In the genomic region with DNA sequence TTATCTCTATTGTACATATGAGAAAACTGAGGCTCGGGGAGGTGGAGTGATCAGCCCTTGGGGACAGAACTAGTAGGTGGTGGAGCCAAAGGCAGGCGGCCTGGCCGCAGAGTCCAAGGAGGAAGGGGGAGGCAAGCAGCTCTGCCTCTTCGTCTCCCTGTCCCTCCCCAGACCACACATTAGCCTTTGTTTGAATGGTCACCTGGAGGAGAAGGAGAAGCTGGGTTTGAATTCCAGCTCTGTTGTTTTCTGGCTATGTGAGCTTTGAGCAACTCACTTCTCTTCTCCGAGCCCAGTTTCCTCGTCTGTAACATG, we compare ENCODE assay signal across 13 cellular contexts. TPM values are rescaled to one million over a fixed set of nuclear protein-coding genes. Genes with fewer than 3 reads are reported as not detected.
DNase-seq lines count a peak whose midpoint lies in the region; ATAC-seq, FAIRE-seq and TF ChIP-seq lines count a peak whose summit lies in the region.
"Had no signal": no experiment of that assay in that cellular context is flagged by ENCODE, and none has a peak within 500 bp of the region (broad histone marks: within the 10 kb centered on the region; RNA-seq: fewer than 3 reads in every experiment).

No MANE protein-coding gene starts in this region.

- H3K9me3 Mint-ChIP-seq in astrocyte (ENCODE audit: unreplicated experiment), result no peaks in the 10 kb centered on the region
- H3K9me3 Mint-ChIP-seq in stimulated activated memory B cell treated with anti-CD40 and anti-IgM and Interleukin-4, amounts not matched to agents 10 μg/mL and 1 μg/mL and 100 μg/mL, for 72 hours, result no peaks in the 10 kb centered on the region
- H3K9me3 Mint-ChIP-seq in nephron progenitor cell, result no peaks in the 10 kb centered on the region

- no peaks in the 10 kb centered on the region for H3K36me3 Mint-ChIP-seq in astrocyte (ENCODE audit: low read depth, unreplicated experiment)
- H3K36me3 Mint-ChIP-seq in stimulated activated memory B cell treated with anti-CD40 and anti-IgM and Interleukin-4, amounts not matched to agents 10 μg/mL and 1 μg/mL and 100 μg/mL, for 72 hours, result no peaks in the 10 kb centered on the region
- no peaks in the 10 kb centered on the region for H3K36me3 Mint-ChIP-seq in nephron progenitor cell (ENCODE audit: low read depth)

- FAIRE-seq in astrocyte (lab: Jason Lieb, UNC), result no peak

- peaks cover 0 to 22% (median 0%) of the 10 kb centered on the region in 11 experiments; a peak in 5 of 22 replicates for H4K20me1 ChIP-seq in BLaER1 treated with 17β-estradiol and CSF1 and Interleukin-3, amounts not matched to agents 10 nM and 100 nM
- no peaks in the 10 kb centered on the region; the same call in 1 of the 2 replicates for H4K20me1 ChIP-seq in Karpas-422 (ENCODE audit: insufficient read depth, low read depth, low read length)
- no peaks in the 10 kb centered on the region for H4K20me1 ChIP-seq in astrocyte (ENCODE audit: insufficient read depth, low read length)

- peaks cover 64 to 86% (median 73%) of the 10 kb centered on the region in 10 experiments for H3K4me1 ChIP-seq in BLaER1 treated with 17β-estradiol and CSF1 and Interleukin-3, amounts not matched to agents 10 nM and 100 nM
- H3K4me1 ChIP-seq in Karpas-422 (ENCODE audit: low read length), result peaks cover 29% of the 10 kb centered on the region
- peaks cover 13% of the 10 kb centered on the region for H3K4me1 ChIP-seq in astrocyte (ENCODE audit: insufficient read depth, low read length)

- peaks cover 2% of the 10 kb centered on the region for H3K4me1 Mint-ChIP-seq in astrocyte (ENCODE audit: low read depth, unreplicated experiment)
- H3K4me1 Mint-ChIP-seq in stimulated activated memory B cell treated with anti-CD40 and anti-IgM and Interleukin-4, amounts not matched to agents 10 μg/mL and 1 μg/mL and 100 μg/mL, for 72 hours, result peaks cover 44% of the 10 kb centered on the region
- H3K4me1 Mint-ChIP-seq in nephron progenitor cell, result peaks cover 30% of the 10 kb centered on the region

- peaks cover 21% of the 10 kb centered on the region for H3K27me3 Mint-ChIP-seq in astrocyte (ENCODE audit: low read depth, unreplicated experiment)
- no peaks in the 10 kb centered on the region for H3K27me3 Mint-ChIP-seq in stimulated activated memory B cell treated with anti-CD40 and anti-IgM and Interleukin-4, amounts not matched to agents 10 μg/mL and 1 μg/mL and 100 μg/mL, for 72 hours
- peaks cover 22% of the 10 kb centered on the region for H3K27me3 Mint-ChIP-seq in nephron progenitor cell (ENCODE audit: low read depth, poor library complexity)

- H3K79me2 ChIP-seq in Karpas-422 (ENCODE audit: low read length), result no peaks in the 10 kb centered on the region
- no peaks in the 10 kb centered on the region for H3K79me2 ChIP-seq in astrocyte (ENCODE audit: insufficient read depth, low read length)

- no peak for ATAC-seq in stimulated activated memory B cell treated with anti-CD40 and anti-IgM and Interleukin-4, amounts not matched to agents 10 μg/mL and 1 μg/mL and 100 μg/mL, for 72 hours
- no peak for ATAC-seq in GM18861 (IDR thresholded peaks at IDR 0.05; ENCODE audit: unreplicated experiment)

- peaks cover 0 to under 1% (median 0%) of the 10 kb centered on the region in 11 experiments; a peak in 1 of 22 replicates for H3K27me3 ChIP-seq in BLaER1 treated with 17β-estradiol and CSF1 and Interleukin-3, amounts not matched to agents 10 nM and 100 nM
- H3K27me3 ChIP-seq in Karpas-422 (ENCODE audit: low read length) (no peaks in the 10 kb centered on the region), astrocyte (ENCODE audit: insufficient read depth, low read length) (peaks cover 1% of the 10 kb centered on the region)

- H3K27ac ChIP-seq in BLaER1 treated with 17β-estradiol and CSF1 and Interleukin-3, amounts not matched to agents 10 nM and 100 nM, result no peak overlapping the region
- no peak overlapping the region for H3K27ac ChIP-seq in Karpas-422 (ENCODE audit: low read length)
- H3K27ac ChIP-seq in astrocyte (ENCODE audit: low read depth, low read length), result no peak overlapping the region
- H3K27ac ChIP-seq: C4-2B, PC-9 had no signal

- H3K4me2 ChIP-seq in BLaER1 treated with 17β-estradiol and CSF1 and Interleukin-3, amounts not matched to agents 10 nM and 100 nM, result peak overlapping the region; percentile 13 to 89 (median 47)
- H3K4me2 ChIP-seq in Karpas-422 (ENCODE audit: low read depth, low read length, poor library complexity, severe bottlenecking) (peak overlapping the region; percentile 6), astrocyte (ENCODE audit: low read length) (peak overlapping the region; percentile 37)
- H3K4me2 ChIP-seq: PC-9, SK-N-SH had no signal

- H2AFZ ChIP-seq in Karpas-422 (ENCODE audit: low read length) (no peak overlapping the region), astrocyte (ENCODE audit: low read depth, low read length) (no peak overlapping the region)
- H2AFZ ChIP-seq: PC-9 had no signal

- H3K27ac Mint-ChIP-seq in astrocyte (ENCODE audit: unreplicated experiment), result no peak overlapping the region
- H3K27ac Mint-ChIP-seq in stimulated activated memory B cell treated with anti-CD40 and anti-IgM and Interleukin-4, amounts not matched to agents 10 μg/mL and 1 μg/mL and 100 μg/mL, for 72 hours, result peak overlapping the region; percentile 75
- no peak overlapping the region for H3K27ac Mint-ChIP-seq in nephron progenitor cell

- TF ChIP-seq CTCF in astrocyte (IDR thresholded peaks at IDR 0.05; ENCODE audit: insufficient read depth, low read depth, low read length) (no peak), nephron progenitor cell (IDR thresholded peaks at IDR 0.05) (no peak)

- H3K9me2 ChIP-seq in Karpas-422 (replicated peaks; ENCODE audit: insufficient read depth, low read length), result no peaks in the 10 kb centered on the region
- H3K9me2 ChIP-seq: SK-N-SH had no signal

- no peak overlapping the region for H3K4me3 Mint-ChIP-seq in astrocyte (ENCODE audit: unreplicated experiment)
- H3K4me3 Mint-ChIP-seq in stimulated activated memory B cell treated with anti-CD40 and anti-IgM and Interleukin-4, amounts not matched to agents 10 μg/mL and 1 μg/mL and 100 μg/mL, for 72 hours, result no peak overlapping the region
- H3K4me3 Mint-ChIP-seq in nephron progenitor cell, result no peak overlapping the region

- no peaks in the 10 kb centered on the region for H3K9me3 ChIP-seq in BLaER1 treated with 17β-estradiol and CSF1 and Interleukin-3, amounts not matched to agents 10 nM and 100 nM (replicated peaks in 1 of 11)
- no peaks in the 10 kb centered on the region for H3K9me3 ChIP-seq in Karpas-422 (ENCODE audit: low read length)
- no peaks in the 10 kb centered on the region for H3K9me3 ChIP-seq in astrocyte (ENCODE audit: insufficient read depth, low read depth, low read length)
- H3K9me3 ChIP-seq: HAP-1, SK-N-SH had no signal

- H3K4me3 ChIP-seq in BLaER1 treated with 17β-estradiol and CSF1 and Interleukin-3, amounts not matched to agents 10 nM and 100 nM, result no peak overlapping the region
- H3K4me3 ChIP-seq in Karpas-422 (ENCODE audit: low read length) (no peak overlapping the region), astrocyte (ENCODE audit: insufficient read depth, low read depth, low read length) (no peak overlapping the region)
- H3K4me3 ChIP-seq: HAP-1, PC-9 had no signal

- no peak for DNase-seq in Karpas-422
- no peak for DNase-seq in astrocyte (ENCODE audit: low read depth)
- no peak for DNase-seq in nephron progenitor cell
- DNase-seq in SW 1271 (lab: John Stamatoyannopoulos, UW), result no peak

- H3K9ac ChIP-seq in BLaER1 treated with 17β-estradiol and CSF1 and Interleukin-3, amounts not matched to agents 10 nM and 100 nM, result no peak overlapping the region
- no peak overlapping the region for H3K9ac ChIP-seq in Karpas-422 (ENCODE audit: low read length)
- no peak overlapping the region for H3K9ac ChIP-seq in astrocyte (ENCODE audit: low read length)
- H3K9ac ChIP-seq: SK-N-SH had no signal

- no peaks in the 10 kb centered on the region for H3K36me3 ChIP-seq in BLaER1 treated with 17β-estradiol and CSF1 and Interleukin-3, amounts not matched to agents 10 nM and 100 nM
- H3K36me3 ChIP-seq in Karpas-422 (ENCODE audit: insufficient read depth, low read length) (no peaks in the 10 kb centered on the region), astrocyte (ENCODE audit: insufficient read depth, low read length) (no peaks in the 10 kb centered on the region)
- H3K36me3 ChIP-seq: HAP-1 had no signal

RNA-seq across cellular contexts. Expression of a gene that starts 21.4 kb away (rescaled TPM):
- total RNA-seq in Karpas-422 (2014; rRNA removed; shearing (Covaris generic); ENCODE audit: low replicate concordance), result 117 and 184 TPM in 2 replicates
- total RNA-seq in astrocyte, result 0.77 and 0.89 TPM in 2 replicates
- total RNA-seq: IMR-90 had no signal

RNA-seq across cellular contexts. Expression of a gene that starts 55.6 kb away (rescaled TPM):
- 0.19 and 1.2 TPM in 2 replicates for total RNA-seq in Karpas-422 (2014; rRNA removed; shearing (Covaris generic); ENCODE audit: low replicate concordance)
- total RNA-seq in astrocyte, result 0.32 and 0.34 TPM in 2 replicates
- total RNA-seq: HT-29, IMR-90 had no signal

Comparison
In these comparisons a context has a peak if more than half of its experiments do, and no peak if none do; other contexts are left out.
1. RNA of a gene that starts 21.4 kb away (total RNA-seq): 117 to 184 TPM in Karpas-422; 0.77 to 0.89 TPM in astrocyte; every median in the first group is over 10 times any median in the second.
2. Peak in every context shown above with its lines, with median percentiles within 50 percentile points of each other: H3K4me2 ChIP-seq.